Comparison of ENCODE assay signal across 1 cellular context in genomic region chr6:41071923-41072835, GRCh38.
TF ChIP-seq lines count a peak whose summit lies in the region.

Gene OARD1, minus strand, starts transcription at chr6:41072356. Its CDS starts 722 bp downstream, at chr6:41071634.

TF ChIP-seq in K562, 482 proteins besides CTCF, POLR2A, EP300 and RAD21 (continued from another document and continues in another):
- TF ChIP-seq ZNF395 (CRISPR knock-in tag; IDR thresholded peaks at IDR 0.05), result no peak
- TF ChIP-seq ELK3 (CRISPR knock-in tag; IDR thresholded peaks at IDR 0.05), result no peak
- 0 out of 2 replicates have a peak, but pooled peaks have one; percentile 64 for TF ChIP-seq ZNF830 (CRISPR knock-in tag; IDR thresholded peaks at IDR 0.05)
- peak; percentile 40; the same call in 1 of the 2 replicates for TF ChIP-seq GTF2E2 (tag; IDR thresholded peaks at IDR 0.05)
- no peak for TF ChIP-seq SAFB2 (IDR thresholded peaks at IDR 0.05; ENCODE audit: borderline replicate concordance, low read depth, low read length, severe bottlenecking)
- TF ChIP-seq SMAD4 (CRISPR knock-in tag; conservative IDR thresholded peaks at IDR 0.05), result no peak
- peak; percentile 64; the same call in 1 of the 2 replicates for TF ChIP-seq NBN (IDR thresholded peaks at IDR 0.05; ENCODE audit: low read depth)
- peak; percentile 84 for TF ChIP-seq MBD2 (IDR thresholded peaks at IDR 0.05; ENCODE audit: borderline replicate concordance, low read depth)
- TF ChIP-seq FOSL1 (tag; conservative IDR thresholded peaks at IDR 0.05), result 0 out of 2 replicates have a peak, but pooled peaks have one; percentile 11
- 0 out of 2 replicates have a peak, but pooled peaks have one; percentile 2 for TF ChIP-seq TCF3 (CRISPR knock-in tag; IDR thresholded peaks at IDR 0.05)
- TF ChIP-seq GTF2B (IDR thresholded peaks at IDR 0.05; ENCODE audit: extremely low read depth, insufficient read length), result no peak
- no peak for TF ChIP-seq HNRNPUL1 (IDR thresholded peaks at IDR 0.05; ENCODE audit: low read length)
- peak; percentile 66 to 88; a peak in 2 of 4 replicates for TF ChIP-seq SIN3A (IDR thresholded peaks at IDR 0.05; ENCODE audit: borderline replicate concordance in 2 of 2, control insufficient read depth in 1 of 2, low read depth in 2 of 2, low read length in 2 of 2)
- no peak for TF ChIP-seq ZNF507 (tag; conservative IDR thresholded peaks at IDR 0.05)
- no peak; the same call in 1 of the 2 replicates for TF ChIP-seq ZNF232 (CRISPR knock-in tag; IDR thresholded peaks at IDR 0.05)
- TF ChIP-seq MEF2D (tag; conservative IDR thresholded peaks at IDR 0.05; ENCODE audit: low read depth), result no peak
- TF ChIP-seq U2AF1 (optimal IDR thresholded peaks at IDR 0.05; ENCODE audit: low read depth, low read length), result no peak
- TF ChIP-seq RBM39 (optimal IDR thresholded peaks at IDR 0.05; ENCODE audit: low read depth, low read length), result no peak
- peak; percentile 76 for TF ChIP-seq HNRNPLL (IDR thresholded peaks at IDR 0.05; ENCODE audit: low read depth, low read length, poor library complexity, severe bottlenecking)
- TF ChIP-seq YY1 (IDR thresholded peaks at IDR 0.05; ENCODE audit: borderline replicate concordance in 1 of 3, control insufficient read depth in 1 of 3, extremely low read depth in 1 of 3, insufficient read depth in 3 of 3, insufficient read length in 1 of 3, insufficient replicate concordance in 2 of 3, low read depth in 1 of 3, low read length in 2 of 3), result peak; percentile 95 to 99 (median 98)
- no peak for TF ChIP-seq CBFA2T2 (conservative IDR thresholded peaks at IDR 0.05)
- TF ChIP-seq PML (IDR thresholded peaks at IDR 0.05; ENCODE audit: low read length), result peak; percentile 85
- no peak for TF ChIP-seq HEY1 (CRISPR knock-in tag; IDR thresholded peaks at IDR 0.05; ENCODE audit: borderline replicate concordance)
- no peak for TF ChIP-seq MYBL2 (IDR thresholded peaks at IDR 0.05; ENCODE audit: low read depth)
- TF ChIP-seq MYBL2 (CRISPR knock-in tag; IDR thresholded peaks at IDR 0.05; ENCODE audit: borderline replicate concordance), result no peak
- no peak for TF ChIP-seq EWSR1 (IDR thresholded peaks at IDR 0.05; ENCODE audit: borderline replicate concordance, low read depth, partially characterized antibody)
- TF ChIP-seq NUFIP1 (IDR thresholded peaks at IDR 0.05; ENCODE audit: partially characterized antibody), result no peak
- no peak for TF ChIP-seq CHD7 (IDR thresholded peaks at IDR 0.05; ENCODE audit: low read depth, low read length)
- TF ChIP-seq ATF7 (IDR thresholded peaks at IDR 0.05), result peak; percentile 38; the same call in 1 of the 2 replicates
- no peak for TF ChIP-seq STAG1 (CRISPR knock-in tag; IDR thresholded peaks at IDR 0.05; ENCODE audit: borderline replicate concordance)
- TF ChIP-seq ZNF133 (CRISPR knock-in tag; IDR thresholded peaks at IDR 0.05), result no peak
- TF ChIP-seq ZFX (CRISPR knock-in tag; IDR thresholded peaks at IDR 0.05), result peak; percentile 83
- no peak for TF ChIP-seq TFE3 (CRISPR knock-in tag; IDR thresholded peaks at IDR 0.05)
- peak; percentile 84 for TF ChIP-seq POLR2G (IDR thresholded peaks at IDR 0.05; ENCODE audit: low read depth, low read length)
- no peak for TF ChIP-seq MCM7 (IDR thresholded peaks at IDR 0.05)
- TF ChIP-seq ATF6 (CRISPR knock-in tag; IDR thresholded peaks at IDR 0.05), result no peak
- no peak for TF ChIP-seq ZBTB5 (IDR thresholded peaks at IDR 0.05)
- no peak for TF ChIP-seq NR3C1 (CRISPR knock-in tag; IDR thresholded peaks at IDR 0.05)
- no peak for TF ChIP-seq KAT8 (IDR thresholded peaks at IDR 0.05; ENCODE audit: low read depth)
- no peak for TF ChIP-seq NR4A1 (CRISPR knock-in tag; IDR thresholded peaks at IDR 0.05)
- TF ChIP-seq NR4A1 (tag; IDR thresholded peaks at IDR 0.05), result peak; percentile 59; the same call in 1 of the 2 replicates
- no peak for TF ChIP-seq MCM5 (IDR thresholded peaks at IDR 0.05; ENCODE audit: low read depth)
- 0 out of 2 replicates have a peak, but pooled peaks have one; percentile 4 for TF ChIP-seq KLF16 (IDR thresholded peaks at IDR 0.05)
- TF ChIP-seq TRIM28 (IDR thresholded peaks at IDR 0.05), result peak; percentile 20; the same call in 1 of the 2 replicates
